12 cellular contexts compared by ENCODE assay signal in genomic region chr15:100910119-100910518, GRCh38. TPM values are rescaled to one million over a fixed set of nuclear protein-coding genes. Genes with fewer than 3 reads are reported as not detected.
DNase-seq lines count a peak whose midpoint lies in the region; ATAC-seq and TF ChIP-seq lines count a peak whose summit lies in the region.
"Had no signal": no experiment of that assay in that cellular context is flagged by ENCODE, and none has a peak within 500 bp of the region (broad histone marks: within the 10 kb centered on the region; RNA-seq: fewer than 3 reads in every experiment).

No MANE protein-coding gene starts in this region.

- no peak overlapping the region for H3K4me2 ChIP-seq in OCI-LY7 (ENCODE audit: low read length)
- H3K4me2 ChIP-seq in trophoblast cell (ENCODE audit: low read length) = no peak overlapping the region
- H3K4me2 ChIP-seq in mesendoderm (ENCODE audit: low read length) = no peak overlapping the region
- H3K4me2 ChIP-seq: KMS-11 had no signal

- peak overlapping the region; percentile 51 for H3K23ac ChIP-seq in trophoblast cell (ENCODE audit: low read length)
- no peak overlapping the region for H3K23ac ChIP-seq in mesendoderm (ENCODE audit: low read length)

- H3K14ac ChIP-seq in trophoblast cell (ENCODE audit: low read length) = no peak overlapping the region

- H3K9ac ChIP-seq in trophoblast cell (ENCODE audit: low read length) (no peak overlapping the region), mesendoderm (ENCODE audit: low read length) (no peak overlapping the region)
- H3K9ac ChIP-seq: KMS-11 had no signal

- no CpG with 5 or more reads among the region's 4 CpGs for WGBS in trophoblast cell (ENCODE audit: extremely low coverage, insufficient coverage, insufficient read length)
- no CpG with 5 or more reads among the region's 4 CpGs for WGBS in mesendoderm (ENCODE audit: extremely low coverage, insufficient coverage, low lambda C conversion rate)

- TF ChIP-seq CTCF in OCI-LY7 (conservative IDR thresholded peaks at IDR 0.05; ENCODE audit: low read length) (peak; percentile 58), epithelial cell of esophagus (IDR thresholded peaks at IDR 0.05; ENCODE audit: insufficient read depth, low read depth, low read length, missing control alignments) (peak; percentile 21), GM20000 (IDR thresholded peaks at IDR 0.05; ENCODE audit: extremely low read depth, missing control alignments) (no peak)

- no peak overlapping the region for H4K5ac ChIP-seq in mesendoderm (ENCODE audit: low read length)

- no peaks in the 10 kb centered on the region for H4K20me1 ChIP-seq in OCI-LY7 (ENCODE audit: insufficient read depth, low read length)

- H2BK15ac ChIP-seq in mesendoderm (replicated peaks; ENCODE audit: low read depth) = no peak overlapping the region

- H3K18ac ChIP-seq in trophoblast cell (ENCODE audit: low read length) (no peak overlapping the region), mesendoderm (ENCODE audit: low read length) (no peak overlapping the region)

- intact Hi-C loops in OCI-LY7 (cut with micrococcal nuclease; ENCODE audit: unreplicated experiment) = no loop called here

- POLR2A ChIA-PET in OCI-LY7 (lab: Charles Lee) = no interaction called here

- ATAC-seq in left lobe of liver = no peak

- H3K36me3 ChIP-seq in OCI-LY7 (ENCODE audit: insufficient read depth, low read length) (peaks cover 48% of the 10 kb centered on the region), trophoblast cell (ENCODE audit: control insufficient read depth in 1 of 2, insufficient read depth in 2 of 2, low read length in 2 of 2) (no peaks in the 10 kb centered on the region), mesendoderm (ENCODE audit: control insufficient read depth, insufficient read depth, low read length) (no peaks in the 10 kb centered on the region)

- no peak overlapping the region for H3K4me3 ChIP-seq in OCI-LY7 (ENCODE audit: low read depth, low read length, poor library complexity, severe bottlenecking)
- H3K4me3 ChIP-seq in epithelial cell of esophagus (ENCODE audit: low read length) = no peak overlapping the region
- no peak overlapping the region for H3K4me3 ChIP-seq in trophoblast cell (ENCODE audit: low read depth, low read length)
- H3K4me3 ChIP-seq in mesendoderm (ENCODE audit: low read length) = no peak overlapping the region

- H2BK120ac ChIP-seq in trophoblast cell (ENCODE audit: insufficient read depth, low read length, poor library complexity) = no peak overlapping the region
- H2BK120ac ChIP-seq in mesendoderm (ENCODE audit: low read depth, low read length) = no peak overlapping the region

- H3K79me2 ChIP-seq in OCI-LY7 (ENCODE audit: insufficient read depth, low read depth, low read length) = peaks cover 32% of the 10 kb centered on the region
- H3K79me2 ChIP-seq in trophoblast cell (ENCODE audit: control insufficient read depth, insufficient read depth, low read length, poor library complexity) = no peaks in the 10 kb centered on the region
- no peaks in the 10 kb centered on the region for H3K79me2 ChIP-seq in mesendoderm (ENCODE audit: control insufficient read depth, insufficient read depth, low read length)

- no peak overlapping the region for H3K56ac ChIP-seq in mesendoderm (ENCODE audit: low read length)

- H2AFZ ChIP-seq in OCI-LY7 (ENCODE audit: low read length) = no peak overlapping the region
- no peak overlapping the region for H2AFZ ChIP-seq in trophoblast cell (ENCODE audit: insufficient read depth, low read length, poor library complexity)

- H4K12ac ChIP-seq in trophoblast cell (ENCODE audit: low read depth, low read length) = no peak overlapping the region

- no peak overlapping the region for H4K91ac ChIP-seq in trophoblast cell (ENCODE audit: low read depth, low read length)

- H2BK5ac ChIP-seq in trophoblast cell (ENCODE audit: low read depth, low read length, poor library complexity) (no peak overlapping the region), mesendoderm (ENCODE audit: low read length) (no peak overlapping the region)

- H2AK5ac ChIP-seq in trophoblast cell (ENCODE audit: low read length) (no peak overlapping the region), mesendoderm (ENCODE audit: low read length) (no peak overlapping the region)

- H3K9me3 ChIP-seq in OCI-LY7 (ENCODE audit: low read length) = peaks cover 11% of the 10 kb centered on the region; the same call in 1 of the 2 replicates
- peaks cover 1% of the 10 kb centered on the region for H3K9me3 ChIP-seq in trophoblast cell (ENCODE audit: insufficient read depth, low read depth, low read length)

- H3K79me1 ChIP-seq in trophoblast cell (ENCODE audit: low read length) (no peaks in the 10 kb centered on the region), mesendoderm (ENCODE audit: low read length) (no peaks in the 10 kb centered on the region)

- H2BK12ac ChIP-seq in trophoblast cell (ENCODE audit: low read length) = no peak overlapping the region

- no TSS peak for BruUV-seq in OCI-LY7 (replicated peaks; lab: Mats Ljungman, UMichigan)

- H3K4ac ChIP-seq in trophoblast cell (ENCODE audit: low read depth, low read length) = no peak overlapping the region
- no peak overlapping the region for H3K4ac ChIP-seq in mesendoderm (ENCODE audit: low read depth, low read length)

- H4K8ac ChIP-seq in trophoblast cell (ENCODE audit: low read depth, low read length) (no peak overlapping the region), mesendoderm (ENCODE audit: low read depth, low read length) (no peak overlapping the region)

- H3K27me3 ChIP-seq in trophoblast cell (ENCODE audit: insufficient read depth, low read length) (no peaks in the 10 kb centered on the region), mesendoderm (ENCODE audit: insufficient read depth, low read length, poor library complexity) (no peaks in the 10 kb centered on the region)

- DNase-seq in ELR (ENCODE audit: low read depth) = peak; percentile 9
- no peak for DNase-seq in OCI-LY7 (ENCODE audit: low spot score)
- DNase-seq in epithelial cell of esophagus (ENCODE audit: low read depth) = no peak
- no peak for DNase-seq in trophoblast cell
- no peak for DNase-seq in GM20000 (ENCODE audit: low spot score)
- DNase-seq in left lobe of liver (ENCODE audit: low spot score) = no peak
- no peak for DNase-seq in mesendoderm
- DNase-seq: activated CD4-positive, alpha-beta memory T cell treated with anti-CD3 and anti-CD28 coated beads for 36 hours; islet precursor cell; NCI-H2081 treated with DMSO at 0.1 percent for 48 hours; stimulated activated CD4-positive, alpha-beta T cell treated with anti-CD3 and anti-CD28 coated beads, Interleukin-2, amount 100 ng/mL, for 24 hours had no signal

- no peaks in the 10 kb centered on the region for H3K9me2 ChIP-seq in OCI-LY7 (ENCODE audit: insufficient read depth, low read length)

- H3K27ac ChIP-seq in OCI-LY7 (ENCODE audit: low read depth, low read length, poor library complexity, severe bottlenecking) (no peak overlapping the region), trophoblast cell (ENCODE audit: low read depth, low read length) (no peak overlapping the region), mesendoderm (ENCODE audit: low read depth, low read length) (no peak overlapping the region)
- H3K27ac ChIP-seq: KMS-11 had no signal

- H3K4me1 ChIP-seq in OCI-LY7 (ENCODE audit: insufficient read depth, low read length, poor library complexity, severe bottlenecking) = peaks cover 3% of the 10 kb centered on the region
- H3K4me1 ChIP-seq in trophoblast cell (ENCODE audit: control insufficient read depth in 1 of 2, insufficient read depth in 2 of 2, low read length in 2 of 2) = no peaks in the 10 kb centered on the region
- no peaks in the 10 kb centered on the region for H3K4me1 ChIP-seq in mesendoderm (ENCODE audit: control insufficient read depth, low read depth, low read length)

- CTCF ChIA-PET in OCI-LY7 (lab: Charles Lee; ENCODE audit: unreplicated experiment) = no interaction called here

RNA-seq across cellular contexts. Expression of gene LRRK1, which starts 9.0 kb away (rescaled TPM):
- 74.2 and 92.3 TPM in 2 replicates for total RNA-seq in OCI-LY7 (2014; rRNA removed; shearing (Covaris generic))
- total RNA-seq in OCI-LY7 (2022) (219 and 233 TPM in 2 replicates), left lobe of liver (2.3 TPM)
- 1.1 and 1.2 TPM in 2 replicates for polyA plus RNA-seq in trophoblast cell (2013)
- 0.66 TPM for polyA plus RNA-seq in mesendoderm (2013, experiment 1 of 2)
- polyA plus RNA-seq in mesendoderm (2013, experiment 2 of 2) = 0.57 TPM

RNA-seq across cellular contexts. Expression of gene ALDH1A3, which starts 30.5 kb away (rescaled TPM):
- total RNA-seq in OCI-LY7 (2014; rRNA removed; shearing (Covaris generic)) = not detected in 2 replicates
- total RNA-seq in OCI-LY7 (2022) = not detected in 2 replicates
- 1.6 and 2.0 TPM in 2 replicates for polyA plus RNA-seq in trophoblast cell (2013)
- 4.0 TPM for total RNA-seq in left lobe of liver
- polyA plus RNA-seq in mesendoderm (2013, experiment 1 of 2) = 3.6 TPM
- polyA plus RNA-seq in mesendoderm (2013, experiment 2 of 2) = 3.3 TPM
- total RNA-seq: activated CD4-positive, alpha-beta memory T cell treated with anti-CD3 and anti-CD28 coated beads for 36 hours had no signal

Comparison
In these comparisons a context has a peak if more than half of its experiments do, and no peak if none do; other contexts are left out.
1. RNA of gene LRRK1, which starts 9.0 kb away (total RNA-seq): 74.2 to 233 TPM in OCI-LY7; 2.3 TPM in left lobe of liver (single experiment); every median in the first group is over 10 times any median in the second.